8 cellular contexts compared by ENCODE assay signal in genomic region chr15:79849789-79850188, GRCh38. TPM values are rescaled to one million over a fixed set of nuclear protein-coding genes. Genes with fewer than 3 reads are reported as not detected.
DNase-seq lines count a peak whose midpoint lies in the region; ATAC-seq and TF ChIP-seq lines count a peak whose summit lies in the region.

No MANE protein-coding gene starts in this region.

- no peak overlapping the region for H3K27ac Mint-ChIP-seq in stimulated activated effector memory CD8-positive, alpha-beta T cell treated with anti-CD3 and anti-CD28 coated beads, Interleukin-12 subunit alpha, Interleukin-12 subunit beta, amount 100 ng/mL, for 72 hours
- H3K27ac Mint-ChIP-seq in stimulated activated naive B cell treated with anti-CD40 and anti-IgM and Interleukin-4, amounts not matched to agents 10 μg/mL and 1 μg/mL and 100 μg/mL, for 72 hours = no peak overlapping the region

- H2AFZ ChIP-seq in Loucy (ENCODE audit: low read length) (no peak overlapping the region), mesenchymal stem cell (ENCODE audit: low read depth, low read length) (no peak overlapping the region)

- H2BK5ac ChIP-seq in mesenchymal stem cell (ENCODE audit: low read depth, low read length, poor library complexity, severe bottlenecking) = no peak overlapping the region

- no peaks in the 10 kb centered on the region for H4K20me1 ChIP-seq in Loucy (ENCODE audit: insufficient read depth, low read length, poor library complexity, severe bottlenecking)

- H3K4me2 ChIP-seq in Loucy (ENCODE audit: low read depth, low read length, poor library complexity, severe bottlenecking) (no peak overlapping the region), mesenchymal stem cell (ENCODE audit: low read length, poor library complexity, severe bottlenecking) (no peak overlapping the region)

- H3K79me1 ChIP-seq in mesenchymal stem cell (replicated peaks; ENCODE audit: low read length, poor library complexity, severe bottlenecking) = peaks cover 25% of the 10 kb centered on the region

- H3K27ac ChIP-seq in mesenchymal stem cell (ENCODE audit: low read length, poor library complexity, severe bottlenecking) = no peak overlapping the region

- H3K9me2 ChIP-seq in Loucy (replicated peaks; ENCODE audit: low read depth, low read length) = no peaks in the 10 kb centered on the region

- peak; percentile 75 for TF ChIP-seq CTCF in Loucy (conservative IDR thresholded peaks at IDR 0.05; ENCODE audit: low read length)

- H3K23ac ChIP-seq in mesenchymal stem cell (ENCODE audit: low read length in 2 of 2) = no peak overlapping the region

- H2AK5ac ChIP-seq in mesenchymal stem cell (ENCODE audit: low read length, severe bottlenecking) = no peak overlapping the region

- no peaks in the 10 kb centered on the region for H3F3A ChIP-seq in Loucy (ENCODE audit: low read depth)

- no peak overlapping the region for H3K18ac ChIP-seq in mesenchymal stem cell (ENCODE audit: low read depth in 1 of 2, low read length in 2 of 2)

- no peaks in the 10 kb centered on the region for H3K9me3 Mint-ChIP-seq in stimulated activated effector memory CD8-positive, alpha-beta T cell treated with anti-CD3 and anti-CD28 coated beads, Interleukin-12 subunit alpha, Interleukin-12 subunit beta, amount 100 ng/mL, for 72 hours
- H3K9me3 Mint-ChIP-seq in stimulated activated naive B cell treated with anti-CD40 and anti-IgM and Interleukin-4, amounts not matched to agents 10 μg/mL and 1 μg/mL and 100 μg/mL, for 72 hours = no peaks in the 10 kb centered on the region

- no peak overlapping the region for H4K91ac ChIP-seq in mesenchymal stem cell (ENCODE audit: low read length)

- H3K79me2 ChIP-seq in Loucy (ENCODE audit: insufficient read depth, low read length) = no peaks in the 10 kb centered on the region

- no peak overlapping the region for H3K14ac ChIP-seq in mesenchymal stem cell (ENCODE audit: low read length in 2 of 2)

- H3K36me3 Mint-ChIP-seq in stimulated activated effector memory CD8-positive, alpha-beta T cell treated with anti-CD3 and anti-CD28 coated beads, Interleukin-12 subunit alpha, Interleukin-12 subunit beta, amount 100 ng/mL, for 72 hours = peaks cover 21% of the 10 kb centered on the region
- H3K36me3 Mint-ChIP-seq in stimulated activated naive B cell treated with anti-CD40 and anti-IgM and Interleukin-4, amounts not matched to agents 10 μg/mL and 1 μg/mL and 100 μg/mL, for 72 hours = peaks cover 38 to 50% of the 10 kb centered on the region in 2 donors

- peaks cover 11% of the 10 kb centered on the region; the same call in 1 of the 2 replicates for H3K36me3 ChIP-seq in Loucy (ENCODE audit: insufficient read depth, low read length)
- peaks cover 2 to 10% of the 10 kb centered on the region in 2 experiments for H3K36me3 ChIP-seq in mesenchymal stem cell (ENCODE audit: control insufficient read depth in 1 of 2, insufficient read depth in 2 of 2, low read depth in 1 of 2, low read length in 2 of 2)

- peaks cover 25% of the 10 kb centered on the region for H3K4me1 Mint-ChIP-seq in stimulated activated effector memory CD8-positive, alpha-beta T cell treated with anti-CD3 and anti-CD28 coated beads, Interleukin-12 subunit alpha, Interleukin-12 subunit beta, amount 100 ng/mL, for 72 hours
- peaks cover 25 to 41% of the 10 kb centered on the region in 2 donors for H3K4me1 Mint-ChIP-seq in stimulated activated naive B cell treated with anti-CD40 and anti-IgM and Interleukin-4, amounts not matched to agents 10 μg/mL and 1 μg/mL and 100 μg/mL, for 72 hours

- H3K4me1 ChIP-seq in Loucy (ENCODE audit: insufficient read depth, low read length, poor library complexity, severe bottlenecking) (no peaks in the 10 kb centered on the region), mesenchymal stem cell (ENCODE audit: control insufficient read depth, insufficient read depth, low read depth, low read length) (no peaks in the 10 kb centered on the region)

- WGBS in mesenchymal stem cell = 86% methylated on average over 2 of the region's 3 CpGs

- H3K4me3 Mint-ChIP-seq in stimulated activated effector memory CD8-positive, alpha-beta T cell treated with anti-CD3 and anti-CD28 coated beads, Interleukin-12 subunit alpha, Interleukin-12 subunit beta, amount 100 ng/mL, for 72 hours = no peak overlapping the region
- H3K4me3 Mint-ChIP-seq in stimulated activated naive B cell treated with anti-CD40 and anti-IgM and Interleukin-4, amounts not matched to agents 10 μg/mL and 1 μg/mL and 100 μg/mL, for 72 hours = no peak overlapping the region

- H2BK12ac ChIP-seq in mesenchymal stem cell (ENCODE audit: low read length in 2 of 2) = no peak overlapping the region

- no peak overlapping the region for H4K8ac ChIP-seq in mesenchymal stem cell (ENCODE audit: low read length)

- DNase-seq in NCI-H2171 treated with DMSO at 0.1 percent for 48 hours (lab: John Stamatoyannopoulos, UW) (peak; percentile 38), NCI-H2171 (lab: John Stamatoyannopoulos, UW) (no peak), astrocyte of the hippocampus (ENCODE audit: low read depth, low spot score) (peak; percentile 63), mesenchymal stem cell (peak; percentile 52)
- no peak for DNase-seq in stimulated activated effector memory CD8-positive, alpha-beta T cell treated with anti-CD3 and anti-CD28 coated beads, Interleukin-12 subunit alpha, Interleukin-12 subunit beta, amount 100 ng/mL, for 72 hours (ENCODE audit: low spot score in 2 of 2)
- DNase-seq in stimulated activated naive B cell treated with anti-CD40 and anti-IgM and Interleukin-4, amounts not matched to agents 10 μg/mL and 1 μg/mL and 100 μg/mL, for 72 hours = no peak

- H3K9ac ChIP-seq in Loucy (ENCODE audit: low read depth, low read length, poor library complexity, severe bottlenecking) (no peak overlapping the region), mesenchymal stem cell (ENCODE audit: low read length) (no peak overlapping the region)

- H3K4ac ChIP-seq in mesenchymal stem cell (ENCODE audit: low read depth in 1 of 2, low read length in 2 of 2) = no peak overlapping the region

- H2BK120ac ChIP-seq in mesenchymal stem cell (ENCODE audit: low read depth, low read length) = no peak overlapping the region

- H3K9me3 ChIP-seq in Loucy (ENCODE audit: insufficient read depth, low read depth, low read length) (no peaks in the 10 kb centered on the region), mesenchymal stem cell (ENCODE audit: control insufficient read depth, low read length) (no peaks in the 10 kb centered on the region)

- H3K27me3 Mint-ChIP-seq in stimulated activated naive B cell treated with anti-CD40 and anti-IgM and Interleukin-4, amounts not matched to agents 10 μg/mL and 1 μg/mL and 100 μg/mL, for 72 hours = no peaks in the 10 kb centered on the region

- no peaks in the 10 kb centered on the region for H3K27me3 ChIP-seq in Loucy (ENCODE audit: insufficient read depth, low read length, poor library complexity, severe bottlenecking)
- no peaks in the 10 kb centered on the region for H3K27me3 ChIP-seq in mesenchymal stem cell (ENCODE audit: control insufficient read depth in 1 of 2, insufficient read depth in 1 of 2, low read length in 2 of 2)

- H3K4me3 ChIP-seq in Loucy (ENCODE audit: low read length, poor library complexity, severe bottlenecking) (no peak overlapping the region), mesenchymal stem cell (ENCODE audit: insufficient read depth in 1 of 2, low read depth in 1 of 2, low read length in 2 of 2) (no peak overlapping the region)

- ATAC-seq in HG03196 (IDR thresholded peaks at IDR 0.05; ENCODE audit: unreplicated experiment) = no peak
- no peak for ATAC-seq in stimulated activated effector memory CD8-positive, alpha-beta T cell treated with anti-CD3 and anti-CD28 coated beads, Interleukin-12 subunit alpha, Interleukin-12 subunit beta, amount 100 ng/mL, for 72 hours
- no peak for ATAC-seq in stimulated activated naive B cell treated with anti-CD40 and anti-IgM and Interleukin-4, amounts not matched to agents 10 μg/mL and 1 μg/mL and 100 μg/mL, for 72 hours (replicated peaks)

- H2BK15ac ChIP-seq in mesenchymal stem cell (ENCODE audit: low read depth, poor library complexity, severe bottlenecking) = no peak overlapping the region

RNA-seq across cellular contexts. Expression of gene MTHFS, which starts 47.0 kb away (rescaled TPM):
- polyA plus RNA-seq in mesenchymal stem cell (2013, experiment 1 of 2) = 7.6 TPM
- polyA plus RNA-seq in mesenchymal stem cell (2013, experiment 2 of 2) = 7.9 TPM

Comparison
In these comparisons a context has a peak if more than half of its experiments do, and no peak if none do; other contexts are left out.
1. DNase-seq: peak in NCI-H2171 treated with DMSO at 0.1 percent for 48 hours (single experiment), astrocyte of the hippocampus (single experiment) and mesenchymal stem cell (single experiment); none in NCI-H2171 (single experiment), stimulated activated effector memory CD8-positive, alpha-beta T cell treated with anti-CD3 and anti-CD28 coated beads, Interleukin-12 subunit alpha, Interleukin-12 subunit beta, amount 100 ng/mL, for 72 hours (0 of 2) and stimulated activated naive B cell treated with anti-CD40 and anti-IgM and Interleukin-4, amounts not matched to agents 10 μg/mL and 1 μg/mL and 100 μg/mL, for 72 hours (single experiment).